16 cellular contexts compared by ENCODE assay signal in the genomic region with DNA sequence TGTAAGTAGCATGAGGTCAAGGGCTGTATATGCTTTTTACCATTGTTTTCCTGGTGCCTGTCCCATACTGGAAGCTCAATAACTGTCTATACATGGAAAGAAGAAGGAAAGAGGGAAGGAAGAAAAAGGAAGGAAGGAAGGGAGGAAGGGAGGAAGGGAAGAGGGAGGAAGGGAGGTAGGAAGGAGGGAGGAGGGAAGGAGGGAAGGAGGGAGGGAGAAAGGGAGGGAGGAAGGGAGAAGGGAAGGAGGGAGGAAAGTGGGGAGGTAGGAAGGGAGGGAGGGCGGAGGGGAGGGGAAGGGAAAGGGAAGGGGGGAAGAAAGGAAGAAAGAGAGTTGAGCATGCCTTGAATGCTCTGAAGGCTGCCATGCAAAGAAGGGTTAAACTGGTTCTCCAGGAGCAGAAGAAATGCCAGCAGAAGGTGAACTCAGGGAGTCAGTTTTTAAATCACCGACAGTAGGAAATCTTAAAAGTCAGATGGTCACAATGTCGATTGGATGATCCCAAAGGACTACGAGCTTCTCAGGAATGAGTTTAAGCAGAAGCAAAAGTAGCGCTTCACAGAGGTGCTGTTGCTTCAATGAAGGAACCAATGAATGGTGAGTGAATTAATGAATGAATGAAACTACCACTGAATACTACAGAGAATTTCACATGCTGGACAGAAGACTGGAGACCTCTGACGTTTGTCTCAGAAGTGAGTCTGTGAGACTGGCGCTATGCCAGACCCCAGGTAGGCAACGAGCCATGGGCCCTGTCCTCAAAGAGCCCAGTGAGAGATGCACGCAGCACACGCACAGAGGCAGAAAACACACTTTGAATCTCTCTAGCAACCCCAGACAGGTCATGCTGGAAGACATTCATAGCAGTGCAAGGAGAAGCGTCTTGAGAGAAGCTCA.
DNase-seq lines count a peak whose midpoint lies in the region; ATAC-seq and TF ChIP-seq lines count a peak whose summit lies in the region.
"Had no signal": no experiment of that assay in that cellular context is flagged by ENCODE, and none has a peak within 500 bp of the region (broad histone marks: within the 10 kb centered on the region; RNA-seq: fewer than 3 reads in every experiment).

No MANE protein-coding gene starts in this region.

- no peak overlapping the region for H3K27ac Mint-ChIP-seq in CD8-positive, alpha-beta T cell

- no peaks in the 10 kb centered on the region for H3K79me2 ChIP-seq in hepatocyte

- 53 to 55% methylated on average over 10 to 11 of the region's 11 CpGs for WGBS in body of pancreas, 2 donors
- WGBS in hepatocyte (ENCODE audit: low lambda C conversion rate, missing lambda C conversion rate) = 86% methylated on average over 10 of the region's 11 CpGs

- no peaks in the 10 kb centered on the region for H3K9me3 Mint-ChIP-seq in CD8-positive, alpha-beta T cell

- H3K4me1 Mint-ChIP-seq in CD8-positive, alpha-beta T cell (ENCODE audit: low read depth) = no peaks in the 10 kb centered on the region

- no peak for TF ChIP-seq POLR2A in body of pancreas (IDR thresholded peaks at IDR 0.05)

- no peak for ATAC-seq in body of pancreas
- no peak for ATAC-seq in HG03354 (IDR thresholded peaks at IDR 0.05; ENCODE audit: poor library complexity, severe bottlenecking, unreplicated experiment)
- no peak for ATAC-seq in CD8-positive, alpha-beta T cell

- POLR2A ChIA-PET in CD8-positive, alpha-beta T cell (lab: Charles Lee) = no interaction called here

- no peaks in the 10 kb centered on the region for H3K27me3 ChIP-seq in body of pancreas
- no peaks in the 10 kb centered on the region for H3K27me3 ChIP-seq in right atrium auricular region
- H3K27me3 ChIP-seq in tibial artery = peaks cover 0 to 19% of the 10 kb centered on the region in 2 donors
- no peaks in the 10 kb centered on the region for H3K27me3 ChIP-seq in hepatocyte
- no peaks in the 10 kb centered on the region for H3K27me3 ChIP-seq in CD8-positive, alpha-beta T cell (ENCODE audit: insufficient read depth, low read length)

- peaks cover 25% of the 10 kb centered on the region for H3K4me1 ChIP-seq in body of pancreas
- peaks cover 0 to 29% of the 10 kb centered on the region in 2 donors for H3K4me1 ChIP-seq in right atrium auricular region
- H3K4me1 ChIP-seq in tibial artery = no peaks in the 10 kb centered on the region
- no peaks in the 10 kb centered on the region for H3K4me1 ChIP-seq in hepatocyte (ENCODE audit: insufficient read depth)
- no peaks in the 10 kb centered on the region for H3K4me1 ChIP-seq in CD8-positive, alpha-beta T cell (ENCODE audit: insufficient read depth, low read length)

- TF ChIP-seq CTCF in body of pancreas (IDR thresholded peaks at IDR 0.05) (no peak), right atrium auricular region (IDR thresholded peaks at IDR 0.05) (no peak), tibial artery (IDR thresholded peaks at IDR 0.05) (no peak), hepatocyte (IDR thresholded peaks at IDR 0.05; ENCODE audit: poor library complexity) (no peak)
- no peak for TF ChIP-seq CTCF in CD8-positive, alpha-beta T cell (IDR thresholded peaks at IDR 0.05)

- CTCF ChIA-PET in CD8-positive, alpha-beta T cell (lab: Charles Lee) = no interaction called here

- DNase-seq in NCI-H748 (lab: John Stamatoyannopoulos, UW; ENCODE audit: unreplicated experiment) (peak; percentile 20), NCI-H748 treated with DMSO at 0.1 percent for 48 hours (lab: John Stamatoyannopoulos, UW) (no peak), body of pancreas (peak; percentile 45 to 76 (median 60)), right atrium auricular region (ENCODE audit: low spot score) (no peak), tibial artery (peak; percentile 16 to 48), hepatocyte (ENCODE audit: low spot score) (no peak)
- no peak for DNase-seq in CD8-positive, alpha-beta T cell
- DNase-seq: activated CD4-positive, alpha-beta T cell treated with anti-CD3 and anti-CD28 coated beads for 1 hour; activated T-cell treated with anti-CD3 and anti-CD28 coated beads, Interleukin-2, amount 50 U/mL, for 48 hours; effector CD8-positive, alpha-beta T cell; HCEC 1CT; NCI-H1436; NCI-H526; occipital lobe; stimulated activated CD4-positive, alpha-beta T cell treated with anti-CD3 and anti-CD28 coated beads, Interleukin-15, amount 100 ng/mL, for 24 hours had no signal

- no peak overlapping the region for H3K4me2 ChIP-seq in hepatocyte

- no peaks in the 10 kb centered on the region for H4K20me1 ChIP-seq in hepatocyte (ENCODE audit: insufficient read depth, poor library complexity, severe bottlenecking)

- H3K36me3 ChIP-seq in body of pancreas (replicated peaks in 1 of 2; ENCODE audit: insufficient read depth in 1 of 2, low read depth in 2 of 2) (no peaks in the 10 kb centered on the region), right atrium auricular region (no peaks in the 10 kb centered on the region), tibial artery (no peaks in the 10 kb centered on the region), hepatocyte (replicated peaks; ENCODE audit: insufficient read depth, low read depth) (no peaks in the 10 kb centered on the region)
- H3K36me3 ChIP-seq in CD8-positive, alpha-beta T cell (ENCODE audit: insufficient read depth, low read length) = no peaks in the 10 kb centered on the region

- H3K9me2 ChIP-seq in hepatocyte (replicated peaks; ENCODE audit: insufficient read depth) = no peaks in the 10 kb centered on the region

- peaks cover 32% of the 10 kb centered on the region for H3K27me3 Mint-ChIP-seq in CD8-positive, alpha-beta T cell (ENCODE audit: low read depth)

- no peak overlapping the region for H3K27ac ChIP-seq in body of pancreas
- H3K27ac ChIP-seq in right atrium auricular region = peak overlapping the region; percentile 84 to 85
- no peak overlapping the region for H3K27ac ChIP-seq in tibial artery
- no peak overlapping the region for H3K27ac ChIP-seq in hepatocyte
- no peak overlapping the region for H3K27ac ChIP-seq in CD8-positive, alpha-beta T cell (ENCODE audit: low read depth, low read length)

- no peaks in the 10 kb centered on the region for H3K9me3 ChIP-seq in body of pancreas
- no peaks in the 10 kb centered on the region for H3K9me3 ChIP-seq in right atrium auricular region
- no peaks in the 10 kb centered on the region for H3K9me3 ChIP-seq in tibial artery
- no peaks in the 10 kb centered on the region for H3K9me3 ChIP-seq in hepatocyte (ENCODE audit: low read depth)
- H3K9me3 ChIP-seq in CD8-positive, alpha-beta T cell (ENCODE audit: low read length) = no peaks in the 10 kb centered on the region

- H3K36me3 Mint-ChIP-seq in CD8-positive, alpha-beta T cell = no peaks in the 10 kb centered on the region

- H3K4me3 ChIP-seq in body of pancreas (no peak overlapping the region), right atrium auricular region (no peak overlapping the region), tibial artery (no peak overlapping the region), hepatocyte (no peak overlapping the region)
- no peak overlapping the region for H3K4me3 ChIP-seq in CD8-positive, alpha-beta T cell (ENCODE audit: low read depth, low read length)

- H3K4me3 Mint-ChIP-seq in CD8-positive, alpha-beta T cell = no peak overlapping the region

- no peak overlapping the region for H2AFZ ChIP-seq in hepatocyte

- intact Hi-C loops in body of pancreas (cut with DNase I) (no loop called here), tibial artery (cut with DNase I; ENCODE audit: low total_unique reads) (no loop called here)
- intact Hi-C loops in CD8-positive, alpha-beta T cell (cut with DNase I, micrococcal nuclease) = no loop called here

Comparison
In these comparisons a context has a peak if more than half of its experiments do, and no peak if none do; other contexts are left out.
1. DNase-seq: peak in NCI-H748 (single experiment), body of pancreas (4 of 4) and tibial artery (2 of 2); none in NCI-H748 treated with DMSO at 0.1 percent for 48 hours (single experiment), right atrium auricular region (single experiment), hepatocyte (single experiment) and CD8-positive, alpha-beta T cell (0 of 7).
2. H3K27ac ChIP-seq: peak in right atrium auricular region (2 of 2); none in body of pancreas (0 of 4), tibial artery (0 of 2), hepatocyte (single experiment) and CD8-positive, alpha-beta T cell (single experiment).